ENCODE assay signal across 38 cellular contexts in genomic region chr10:103078676-103079075, GRCh38.
"Had no signal": no experiment of that assay in that cellular context is flagged by ENCODE, and none has a peak within 500 bp of the region (broad histone marks: within the 10 kb centered on the region; RNA-seq: fewer than 3 reads in every experiment).

No MANE protein-coding gene starts in this region.

- H3K9me3 Mint-ChIP-seq: activated CD8-positive, alpha-beta T cell treated with anti-CD3 and anti-CD28 coated beads for 36 hours; activated naive CD4-positive, alpha-beta T cell treated with anti-CD3 and anti-CD28 coated beads, Interleukin-2, amount 50 U/mL, for 24 hours; activated T-cell treated with anti-CD3 and anti-CD28 coated beads, Interleukin-2, amount 50 U/mL, for 72 hours; activated T-helper 2 cell treated with anti-CD3 and anti-CD28 coated beads, Interferon-gamma antibody, Interleukin-2, Interleukin-4, amounts not matched to agents 10 μg/mL and 5 μg/mL and 100 μg/mL, durations not matched to agents 14 hours and 24 hours and 36 hours; brain had no signal

- H3K4me1 ChIP-seq: Peyer's patch, SJSA1 had no signal

- DNase-seq: activated CD4-positive, alpha-beta T cell treated with anti-CD3 and anti-CD28 coated beads for 1 hour; activated CD4-positive, alpha-beta T cell treated with anti-CD3 and anti-CD28 coated beads for 48 hours; activated CD4-positive, CD25-positive, alpha-beta regulatory T cell; activated CD8-positive, alpha-beta T cell treated with anti-CD3 and anti-CD28 coated beads for 36 hours; activated gamma-delta T cell; activated naive CD4-positive, alpha-beta T cell treated with Interleukin-2 at 50 U/mL for 16 hours; activated T-cell treated with anti-CD3 and anti-CD28 coated beads, Interleukin-2, amount 50 U/mL, for 1 hour; activated T-cell treated with anti-CD3 and anti-CD28 coated beads, Interleukin-2, amount 50 U/mL, for 72 hours; caudate nucleus; cerebellar nuclear complex; MM.1S; MV-4-11; NCI-H1092; NCI-H1436 treated with DMSO at 0.1 percent for 48 hours; NCI-H1694 treated with DMSO at 0.1 percent for 48 hours; NCI-H2029; NCI-H2107; NCI-H2171; NCI-H510A; NCI-H526; NCI-H748 treated with DMSO at 0.1 percent for 48 hours; NK-92 treated with Interleukin-12 subunit alpha and Interleukin-12 subunit beta, amount 100 ng/mL, for 24 hours; PC-3; Peyer's patch; RPMI8226; SHP77 treated with DMSO at 0.1 percent for 48 hours; SW 1271; T-helper 1 cell; T-helper 2 cell; T-helper 9 cell; WERI-Rb-1 had no signal

- H3K27me3 Mint-ChIP-seq: activated CD8-positive, alpha-beta T cell treated with anti-CD3 and anti-CD28 coated beads for 36 hours; activated naive CD4-positive, alpha-beta T cell treated with anti-CD3 and anti-CD28 coated beads, Interleukin-2, amount 50 U/mL, for 24 hours had no signal

- H3K4me2 ChIP-seq: KMS-11 had no signal

- FAIRE-seq: astrocyte, bronchial epithelial cell had no signal

- H3K4me3 ChIP-seq: Peyer's patch, SJSA1 had no signal

- H3K27ac ChIP-seq: KMS-11, Peyer's patch, SJSA1, WERI-Rb-1 had no signal

- H3K4me1 Mint-ChIP-seq: activated naive CD4-positive, alpha-beta T cell treated with anti-CD3 and anti-CD28 coated beads, Interleukin-2, amount 50 U/mL, for 24 hours; brain had no signal

- H3K9me3 ChIP-seq: Peyer's patch, SJSA1 had no signal

- ATAC-seq: activated CD8-positive, alpha-beta T cell treated with anti-CD3 and anti-CD28 coated beads for 36 hours; PC-3 had no signal

- H3K36me3 ChIP-seq: WERI-Rb-1 had no signal

- H3K4me3 Mint-ChIP-seq: activated CD8-positive, alpha-beta T cell treated with anti-CD3 and anti-CD28 coated beads for 36 hours; activated naive CD4-positive, alpha-beta T cell treated with anti-CD3 and anti-CD28 coated beads, Interleukin-2, amount 50 U/mL, for 24 hours; activated T-cell treated with anti-CD3 and anti-CD28 coated beads, Interleukin-2, amount 50 U/mL, for 72 hours; brain had no signal

- H3K27ac Mint-ChIP-seq: activated CD8-positive, alpha-beta T cell treated with anti-CD3 and anti-CD28 coated beads for 36 hours; activated naive CD4-positive, alpha-beta T cell treated with anti-CD3 and anti-CD28 coated beads, Interleukin-2, amount 50 U/mL, for 24 hours; activated T-cell treated with anti-CD3 and anti-CD28 coated beads, Interleukin-2, amount 50 U/mL, for 72 hours; activated T-helper 2 cell treated with anti-CD3 and anti-CD28 coated beads, Interferon-gamma antibody, Interleukin-2, Interleukin-4, amounts not matched to agents 10 μg/mL and 5 μg/mL and 100 μg/mL, durations not matched to agents 14 hours and 24 hours and 36 hours had no signal
